7 cellular contexts compared by ENCODE assay signal in genomic region chr3:4426782-4427344, GRCh38. TPM values are rescaled to one million over a fixed set of nuclear protein-coding genes. Genes with fewer than 3 reads are reported as not detected.
A peak's percentile ranks its signal among the peaks of the same experiment; 100 is the strongest.
DNase-seq lines count a peak whose midpoint lies in the region; ATAC-seq and TF ChIP-seq lines count a peak whose summit lies in the region.

No MANE protein-coding gene starts in this region.

- peak; percentile 9 for DNase-seq in HEK293T (ENCODE audit: extremely low spot score)
- peak; percentile 70 for DNase-seq in NCI-H69 (lab: John Stamatoyannopoulos, UW)
- DNase-seq in foreskin melanocyte: peak; percentile 44
- DNase-seq in hypothalamus (lab: John Stamatoyannopoulos, UW): no peak
- no peak for DNase-seq in ovary
- DNase-seq in NCI-H526 (lab: John Stamatoyannopoulos, UW): no peak

- no peak overlapping the region for H3K27ac ChIP-seq in ovary

- CTCF ChIA-PET in HEK293T (lab: Yijun Ruan, JAX): interaction anchor here (0.6 kb wide), 1 partner anchor 65 kb away, joined by 3 read pairs; no protein-coding TSS in a partner anchor

- peak; percentile 70 for ATAC-seq in GM18519 (IDR thresholded peaks at IDR 0.05; ENCODE audit: low FRiP score, unreplicated experiment)

- no peak overlapping the region for H3K4me3 ChIP-seq in ovary

- H3K36me3 ChIP-seq in ovary: no peaks in the 10 kb centered on the region

- TF ChIP-seq POLR2A in ovary (IDR thresholded peaks at IDR 0.05): no peak

- peaks cover 2% of the 10 kb centered on the region for H3K4me1 ChIP-seq in ovary (ENCODE audit: insufficient read depth)

- peaks cover 0 to 5% of the 10 kb centered on the region in 2 donors for H3K9me3 ChIP-seq in ovary

- WGBS in ovary, 3 donors: 31 to 39% (median 32%) methylated on average over 4 of the region's 4 CpGs

- no peak for TF ChIP-seq CTCF in ovary (IDR thresholded peaks at IDR 0.05)

- no peak for TF ChIP-seq EP300 in ovary (IDR thresholded peaks at IDR 0.05)

- POLR2A ChIA-PET in HEK293T (lab: Yijun Ruan, JAX): no interaction called here

- intact Hi-C loops in ovary (cut with DNase I): no loop called here

- no peaks in the 10 kb centered on the region for H3K27me3 ChIP-seq in ovary

TF ChIP-seq in HEK293T, 16 proteins besides CTCF, POLR2A, EP300 and RAD21:
- TF ChIP-seq SP1 (IDR thresholded peaks at IDR 0.05): no peak
- TF ChIP-seq FOXK2 (IDR thresholded peaks at IDR 0.05): no peak
- no peak for TF ChIP-seq PKNOX1 (IDR thresholded peaks at IDR 0.05)
- no peak for TF ChIP-seq FOXM1 (IDR thresholded peaks at IDR 0.05; ENCODE audit: borderline replicate concordance)
- no peak for TF ChIP-seq BHLHE40 (IDR thresholded peaks at IDR 0.05; ENCODE audit: borderline replicate concordance)
- TF ChIP-seq ZNF384 (IDR thresholded peaks at IDR 0.05): no peak
- TF ChIP-seq ARNT (IDR thresholded peaks at IDR 0.05): no peak
- no peak for TF ChIP-seq TARDBP (IDR thresholded peaks at IDR 0.05)
- TF ChIP-seq L3MBTL2 (conservative IDR thresholded peaks at IDR 0.05): no peak
- no peak for TF ChIP-seq CTBP1 (IDR thresholded peaks at IDR 0.05; ENCODE audit: borderline replicate concordance)
- no peak for TF ChIP-seq ELF4 (IDR thresholded peaks at IDR 0.05)
- TF ChIP-seq NFRKB (IDR thresholded peaks at IDR 0.05): no peak
- TF ChIP-seq SUZ12 (IDR thresholded peaks at IDR 0.05): no peak
- TF ChIP-seq HDGF (IDR thresholded peaks at IDR 0.05; ENCODE audit: borderline replicate concordance): no peak
- TF ChIP-seq FOXA1 (IDR thresholded peaks at IDR 0.05): no peak
- no peak for TF ChIP-seq LEF1 (IDR thresholded peaks at IDR 0.05; ENCODE audit: borderline replicate concordance)
TF ChIP-seq in HEK293T: peak in this region for 0.

RNA-seq across cellular contexts. Expression of gene SUMF1, which starts 40.2 kb away (rescaled TPM):
- 10 to 100 TPM; 21.3 to 57.2 (median 24.7) TPM for total RNA-seq in ovary
- 10 to 100 TPM; 17.6 to 31.0 TPM for polyA plus RNA-seq in ovary

Comparison
In these comparisons a context has a peak if more than half of its experiments do, and no peak if none do; other contexts are left out.
1. DNase-seq: peak in HEK293T (single experiment), NCI-H69 (single experiment) and foreskin melanocyte (single experiment); none in hypothalamus (0 of 51), ovary (0 of 5) and NCI-H526 (0 of 2).